ENCODE assay signal across 35 cellular contexts in the genomic region with DNA sequence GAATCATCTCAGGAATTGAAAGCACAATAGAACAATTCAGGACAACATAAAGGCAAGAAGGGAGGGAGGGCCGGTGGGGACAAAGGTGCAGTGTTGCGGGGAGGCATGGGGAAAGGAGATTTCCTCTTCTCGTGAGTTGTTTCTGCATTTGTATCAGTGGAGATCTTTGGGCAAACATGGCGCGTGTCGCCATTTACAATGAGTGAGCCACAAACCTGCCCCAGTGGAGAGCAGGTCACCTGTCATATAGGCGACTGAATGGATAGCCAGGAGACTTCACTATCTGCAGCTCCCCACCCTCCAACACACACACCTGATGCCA.
"Had no signal": no experiment of that assay in that cellular context is flagged by ENCODE, and none has a peak within 500 bp of the region (broad histone marks: within the 10 kb centered on the region; RNA-seq: fewer than 3 reads in every experiment).

No MANE protein-coding gene starts in this region.

- H3K4me3 Mint-ChIP-seq: activated naive CD4-positive, alpha-beta T cell treated with anti-CD3 and anti-CD28 coated beads for 36 hours; activated naive CD8-positive, alpha-beta T cell treated with anti-CD3 and anti-CD28 coated beads for 36 hours; activated T-helper 1 cell treated with anti-CD3 and anti-CD28 coated beads, Interleukin-12 subunit alpha, Interleukin-12 subunit beta, Interleukin-2, Interleukin-4 antibody, amounts not matched to agents 30 ng/mL and 10 ng/mL and 1 ng/mL, durations not matched to agents 14 hours and 24 hours and 36 hours; dendritic cell treated with granulocyte-macrophage colony-stimulating factor and Interleukin-4, amounts not matched to agents 40 ng/mL and 50 ng/mL, for 4 days; endodermal cell; naive B cell; nephron progenitor cell; stimulated activated memory B cell treated with anti-CD40 and anti-IgM and Interleukin-4, amounts not matched to agents 10 μg/mL and 1 μg/mL and 100 μg/mL, for 72 hours; stimulated activated naive CD8-positive, alpha-beta T cell treated with anti-CD3 and anti-CD28 coated beads, Interleukin-15, amount 100 ng/mL, for 72 hours; T-helper 17 cell had no signal

- ATAC-seq: activated CD4-positive, CD25-positive, alpha-beta regulatory T cell treated with anti-CD3 and anti-CD28 coated beads, Interleukin-2, amount 50 U/mL, for 24 hours; esophagus mucosa; foreskin keratinocyte; left lung; lower lobe of right lung; stimulated activated memory B cell treated with anti-CD40 and anti-IgM and Interleukin-4, amounts not matched to agents 10 μg/mL and 1 μg/mL and 100 μg/mL, for 72 hours; stimulated activated naive CD8-positive, alpha-beta T cell treated with anti-CD3 and anti-CD28 coated beads, Interleukin-15, amount 100 ng/mL, for 72 hours; T-helper 17 cell had no signal

- DNase-seq: activated CD4-positive, alpha-beta T cell treated with anti-CD3 and anti-CD28 coated beads for 48 hours; activated CD4-positive, alpha-beta T cell treated with anti-CD3 and anti-CD28 coated beads, Interleukin-2, amount 50 U/mL, for 48 hours; activated CD8-positive, alpha-beta memory T cell treated with anti-CD3 and anti-CD28 coated beads, Interleukin-2, amount 50 U/mL, for 4 hours; activated effector memory CD4-positive, alpha-beta T cell treated with anti-CD3 and anti-CD28 coated beads, Interleukin-2, amount 50 U/mL, for 16 hours; activated naive CD4-positive, alpha-beta T cell treated with anti-CD3 and anti-CD28 coated beads for 36 hours; activated naive CD8-positive, alpha-beta T cell treated with anti-CD3 and anti-CD28 coated beads for 36 hours; activated T-cell treated with anti-CD3 and anti-CD28 coated beads, Interleukin-2, amount 50 U/mL, for 1 hour; brain microvascular endothelial cell; central memory CD4-positive, alpha-beta T cell; endodermal cell; foreskin keratinocyte; kidney glomerular epithelial cell; lower lobe of right lung; mesendoderm; naive B cell; nephron progenitor cell; stimulated activated CD4-positive, alpha-beta T cell treated with anti-CD3 and anti-CD28 coated beads, Interleukin-4, amount 100 ng/mL, for 4 hours; stimulated activated CD8-positive, alpha-beta memory T cell treated with anti-CD3 and anti-CD28 coated beads, Interleukin-4, amount 100 ng/mL, for 48 hours; stimulated activated naive CD8-positive, alpha-beta T cell treated with anti-CD3 and anti-CD28 coated beads, Interleukin-15, amount 100 ng/mL, for 72 hours; substantia nigra; T-helper 17 cell; T1000; upper lobe of left lung; WERI-Rb-1 had no signal

- H3K4me1 ChIP-seq: vagina had no signal

- H3K27ac Mint-ChIP-seq: activated naive CD4-positive, alpha-beta T cell treated with anti-CD3 and anti-CD28 coated beads for 36 hours; activated naive CD8-positive, alpha-beta T cell treated with anti-CD3 and anti-CD28 coated beads for 36 hours; activated T-helper 1 cell treated with anti-CD3 and anti-CD28 coated beads, Interleukin-12 subunit alpha, Interleukin-12 subunit beta, Interleukin-2, Interleukin-4 antibody, amounts not matched to agents 30 ng/mL and 10 ng/mL and 1 ng/mL, durations not matched to agents 14 hours and 24 hours and 36 hours; dendritic cell treated with granulocyte-macrophage colony-stimulating factor and Interleukin-4, amounts not matched to agents 40 ng/mL and 50 ng/mL, for 4 days; endodermal cell; naive B cell; nephron progenitor cell; progenitor cell of endocrine pancreas; stimulated activated memory B cell treated with anti-CD40 and anti-IgM and Interleukin-4, amounts not matched to agents 10 μg/mL and 1 μg/mL and 100 μg/mL, for 72 hours; stimulated activated naive CD8-positive, alpha-beta T cell treated with anti-CD3 and anti-CD28 coated beads, Interleukin-15, amount 100 ng/mL, for 72 hours; T-helper 17 cell had no signal

- H3K27ac ChIP-seq: brain microvascular endothelial cell, foreskin keratinocyte, left lung, lower lobe of right lung, neutrophil, skin epidermis, upper lobe of left lung, vagina, WERI-Rb-1 had no signal

- FAIRE-seq: astrocyte had no signal

- H3K27me3 ChIP-seq: brain microvascular endothelial cell, foreskin keratinocyte, left lung, upper lobe of left lung, vagina had no signal

- H3K4me1 Mint-ChIP-seq: activated naive CD8-positive, alpha-beta T cell treated with anti-CD3 and anti-CD28 coated beads for 36 hours; stimulated activated memory B cell treated with anti-CD40 and anti-IgM and Interleukin-4, amounts not matched to agents 10 μg/mL and 1 μg/mL and 100 μg/mL, for 72 hours; stimulated activated naive CD8-positive, alpha-beta T cell treated with anti-CD3 and anti-CD28 coated beads, Interleukin-15, amount 100 ng/mL, for 72 hours had no signal

- H3K36me3 ChIP-seq: brain microvascular endothelial cell, left lung, lower lobe of right lung, neutrophil, upper lobe of left lung, vagina, WERI-Rb-1 had no signal

- H3K4me3 ChIP-seq: left lung, lower lobe of right lung, skin epidermis, upper lobe of left lung, vagina had no signal

- H3K9me3 ChIP-seq: left lung, lower lobe of right lung, neutrophil, upper lobe of left lung, vagina had no signal
